8 cellular contexts compared by ENCODE assay signal in genomic region chr19:18192673-18193387, GRCh38. TPM values are rescaled to one million over a fixed set of nuclear protein-coding genes. Genes with fewer than 3 reads are reported as not detected.
A peak's percentile ranks its signal among the peaks of the same experiment; 100 is the strongest.
DNase-seq lines count a peak whose midpoint lies in the region; ATAC-seq and TF ChIP-seq lines count a peak whose summit lies in the region.

TSS of gene MPV17L2 (plus strand) at chr19:18193218. CDS start at chr19:18193282, 64 bp downstream.

- TF ChIP-seq CTCF in BE2C (IDR thresholded peaks at IDR 0.05; ENCODE audit: low read depth, low read length), result no peak
- TF ChIP-seq CTCF in coronary artery (IDR thresholded peaks at IDR 0.05), result no peak

- peak within 1 kb of the TSS; percentile 94 for H3K27ac ChIP-seq in coronary artery
- peak within 1 kb of the TSS; percentile 91 for H3K27ac ChIP-seq in layer of hippocampus (ENCODE audit: low read depth, low read length)

- H3K4me3 ChIP-seq in BE2C (ENCODE audit: low read depth, low read length) (peak within 1 kb of the TSS; percentile 83), coronary artery (peak within 1 kb of the TSS; percentile 91)

- H3K36me3 Mint-ChIP-seq in activated CD4-positive, alpha-beta T cell treated with anti-CD3 and anti-CD28 coated beads, Interleukin-2, amount 10 ng/mL, durations not matched to agents 7 days and 5 days (ENCODE audit: low read depth), result no peaks in the 10 kb centered on the region

- H3K9me3 ChIP-seq in BE2C, result no peaks in the 10 kb centered on the region

- peak; percentile 99 for DNase-seq in BE2C
- DNase-seq in NCI-H526 treated with DMSO at 0.1 percent for 48 hours (lab: John Stamatoyannopoulos, UW), result peak; percentile 98
- DNase-seq in activated CD4-positive, alpha-beta T cell treated with anti-CD3 and anti-CD28 coated beads, Interleukin-2, amount 10 ng/mL, durations not matched to agents 7 days and 5 days, result peak; percentile 99
- peak; percentile 100 for DNase-seq in coronary artery (ENCODE audit: low spot score)
- DNase-seq in stimulated activated CD4-positive, alpha-beta T cell treated with anti-CD3 and anti-CD28 coated beads, Interleukin-1b, Interleukin-23, amount 100 ng/mL, for 4 hours (ENCODE audit: low read depth in 2 of 2), result peak; percentile 93 to 95

- H3K4me3 Mint-ChIP-seq in activated CD4-positive, alpha-beta T cell treated with anti-CD3 and anti-CD28 coated beads, Interleukin-2, amount 10 ng/mL, durations not matched to agents 7 days and 5 days, result peak within 1 kb of the TSS; percentile 79

- peaks cover 3% of the 10 kb centered on the region; the same call in 1 of the 2 replicates for H3K36me3 ChIP-seq in BE2C

- peaks cover 25% of the 10 kb centered on the region for H3K4me1 Mint-ChIP-seq in activated CD4-positive, alpha-beta T cell treated with anti-CD3 and anti-CD28 coated beads, Interleukin-2, amount 10 ng/mL, durations not matched to agents 7 days and 5 days

- CTCF ChIA-PET in activated CD4-positive, alpha-beta T cell treated with anti-CD3 and anti-CD28 coated beads, Interleukin-2, amount 10 ng/mL, durations not matched to agents 7 days and 5 days (lab: Charles Lee), result interaction anchor here (0.6 to 1.9 kb wide), 7 partner anchors 15 to 226 kb away, joined by 3 to 8 read pairs (median 3); partner anchors contain the start of gene SSBP4

- H3K27me3 ChIP-seq in BE2C (no peaks in the 10 kb centered on the region), layer of hippocampus (ENCODE audit: control insufficient read depth, insufficient read depth, low read length) (no peaks in the 10 kb centered on the region)

- no peaks in the 10 kb centered on the region for H3K27me3 Mint-ChIP-seq in activated CD4-positive, alpha-beta T cell treated with anti-CD3 and anti-CD28 coated beads, Interleukin-2, amount 10 ng/mL, durations not matched to agents 7 days and 5 days

- POLR2A ChIA-PET in activated CD4-positive, alpha-beta T cell treated with anti-CD3 and anti-CD28 coated beads, Interleukin-2, amount 10 ng/mL, durations not matched to agents 7 days and 5 days (lab: Charles Lee), result interaction anchor here (0.5 to 1.0 kb wide), 4 partner anchors 26 to 239 kb away, joined by 3 to 4 read pairs (median 4); partner anchors contain the start of gene JUND

- H3K9me3 Mint-ChIP-seq in activated CD4-positive, alpha-beta T cell treated with anti-CD3 and anti-CD28 coated beads, Interleukin-2, amount 10 ng/mL, durations not matched to agents 7 days and 5 days, result no peaks in the 10 kb centered on the region

- peaks cover 12% of the 10 kb centered on the region for H3K4me1 ChIP-seq in BE2C

- peak; percentile 91 for ATAC-seq in GM19324 (IDR thresholded peaks at IDR 0.05; ENCODE audit: low FRiP score, unreplicated experiment)
- ATAC-seq in HG03469 (IDR thresholded peaks at IDR 0.05; ENCODE audit: unreplicated experiment), result peak; percentile 67

- H3K27ac Mint-ChIP-seq in activated CD4-positive, alpha-beta T cell treated with anti-CD3 and anti-CD28 coated beads, Interleukin-2, amount 10 ng/mL, durations not matched to agents 7 days and 5 days, result peak within 1 kb of the TSS; percentile 93

RNA-seq across cellular contexts. Expression of gene MPV17L2, which starts in this region (rescaled TPM):
- polyA plus RNA-seq in BE2C (2012; ENCODE audit: insufficient read depth, insufficient read length, low read depth), result 62.0 TPM
- 1 to 10 TPM; 6.1 to 6.5 TPM for total RNA-seq in activated CD4-positive, alpha-beta T cell treated with anti-CD3 and anti-CD28 coated beads, Interleukin-2, amount 10 ng/mL, durations not matched to agents 7 days and 5 days

Comparison
In these comparisons a context has a peak if more than half of its experiments do, and no peak if none do; other contexts are left out.
1. Peak in every context shown above with its lines: DNase-seq, ATAC-seq, H3K4me3 ChIP-seq and H3K27ac ChIP-seq.